In the genomic region with DNA sequence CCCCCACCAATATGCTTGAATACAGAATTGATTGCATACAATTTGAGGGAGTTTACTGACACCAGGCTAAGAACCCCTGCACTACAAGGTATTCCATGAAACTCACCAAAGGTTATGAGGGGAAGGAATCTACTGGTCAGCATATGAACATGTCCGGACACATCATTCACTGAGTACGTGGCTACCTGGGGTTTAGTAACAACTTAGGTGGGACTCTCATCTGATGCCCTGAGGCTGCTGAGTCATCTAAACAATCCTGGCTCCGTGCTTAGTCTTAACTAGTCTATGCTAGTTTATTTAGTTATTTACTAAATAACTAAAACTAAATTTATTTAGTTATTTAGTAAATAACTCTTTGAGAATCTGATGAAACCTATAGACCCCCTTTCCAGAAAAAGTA, we compare ENCODE assay signal across 1 cellular context.
TF ChIP-seq lines count a peak whose summit lies in the region.

No MANE protein-coding gene starts in this region.

TF ChIP-seq in H1, 55 proteins besides CTCF, POLR2A, EP300 and RAD21:
- TF ChIP-seq TAF7 (optimal IDR thresholded peaks at IDR 0.05; ENCODE audit: borderline replicate concordance, low read depth, low read length) (no peak), KDM5A (IDR thresholded peaks at IDR 0.05; ENCODE audit: low read length) (no peak), POU5F1 (IDR thresholded peaks at IDR 0.05; ENCODE audit: low read depth, low read length) (no peak), NRF1 (IDR thresholded peaks at IDR 0.05; ENCODE audit: low read depth, low read length) (no peak), SP1 (IDR thresholded peaks at IDR 0.05; ENCODE audit: low read depth, low read length) (no peak), NANOG (IDR thresholded peaks at IDR 0.05; ENCODE audit: insufficient read depth, low read depth, low read length, poor library complexity, severe bottlenecking) (no peak), CBX8 (IDR thresholded peaks at IDR 0.05; ENCODE audit: borderline replicate concordance, low read depth, low read length) (no peak), TEAD4 (IDR thresholded peaks at IDR 0.05; ENCODE audit: low read depth, low read length) (no peak)
